1 cellular context compared by ENCODE assay signal in the genomic region with DNA sequence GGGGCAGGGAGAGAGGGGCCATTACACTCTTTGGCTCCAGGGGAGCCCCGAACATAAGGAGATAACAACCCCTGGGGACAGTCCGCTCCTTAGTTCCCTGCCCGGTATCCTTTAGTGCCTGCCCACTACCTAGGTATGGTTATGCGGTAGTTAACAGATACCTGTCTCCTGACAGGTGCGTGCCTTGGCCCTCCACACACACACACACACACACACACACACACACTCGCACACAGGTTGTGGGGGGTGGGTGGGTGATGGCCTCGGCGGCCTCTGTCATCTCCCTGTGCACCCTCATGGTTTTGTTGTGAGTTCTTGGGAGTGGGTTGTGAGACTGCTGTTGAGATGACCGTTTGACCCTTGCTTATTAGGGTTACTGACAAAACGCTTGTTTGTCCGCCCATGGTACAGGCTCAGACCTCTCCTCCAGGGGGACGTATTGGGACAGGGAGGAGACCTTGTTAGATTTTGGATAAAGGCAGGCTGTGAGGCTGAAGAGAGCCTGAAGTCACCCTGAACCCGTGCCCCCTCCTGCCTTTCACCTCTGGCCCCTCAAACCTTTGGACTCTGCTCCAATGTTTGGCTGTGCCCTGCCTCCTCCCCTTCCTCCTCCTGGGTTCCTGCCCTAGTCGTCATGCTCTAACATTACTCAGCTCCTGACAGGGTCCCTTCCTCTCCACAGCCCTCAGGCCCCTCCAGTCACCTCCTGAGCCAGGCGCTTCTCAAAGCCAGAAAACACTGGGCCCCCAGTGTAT.
TF ChIP-seq lines count a peak whose summit lies in the region.

No MANE protein-coding gene starts in this region.

TF ChIP-seq in HepG2, 621 proteins besides CTCF, POLR2A, EP300 and RAD21 (continued from another document):
- TF ChIP-seq, protein P1, sequence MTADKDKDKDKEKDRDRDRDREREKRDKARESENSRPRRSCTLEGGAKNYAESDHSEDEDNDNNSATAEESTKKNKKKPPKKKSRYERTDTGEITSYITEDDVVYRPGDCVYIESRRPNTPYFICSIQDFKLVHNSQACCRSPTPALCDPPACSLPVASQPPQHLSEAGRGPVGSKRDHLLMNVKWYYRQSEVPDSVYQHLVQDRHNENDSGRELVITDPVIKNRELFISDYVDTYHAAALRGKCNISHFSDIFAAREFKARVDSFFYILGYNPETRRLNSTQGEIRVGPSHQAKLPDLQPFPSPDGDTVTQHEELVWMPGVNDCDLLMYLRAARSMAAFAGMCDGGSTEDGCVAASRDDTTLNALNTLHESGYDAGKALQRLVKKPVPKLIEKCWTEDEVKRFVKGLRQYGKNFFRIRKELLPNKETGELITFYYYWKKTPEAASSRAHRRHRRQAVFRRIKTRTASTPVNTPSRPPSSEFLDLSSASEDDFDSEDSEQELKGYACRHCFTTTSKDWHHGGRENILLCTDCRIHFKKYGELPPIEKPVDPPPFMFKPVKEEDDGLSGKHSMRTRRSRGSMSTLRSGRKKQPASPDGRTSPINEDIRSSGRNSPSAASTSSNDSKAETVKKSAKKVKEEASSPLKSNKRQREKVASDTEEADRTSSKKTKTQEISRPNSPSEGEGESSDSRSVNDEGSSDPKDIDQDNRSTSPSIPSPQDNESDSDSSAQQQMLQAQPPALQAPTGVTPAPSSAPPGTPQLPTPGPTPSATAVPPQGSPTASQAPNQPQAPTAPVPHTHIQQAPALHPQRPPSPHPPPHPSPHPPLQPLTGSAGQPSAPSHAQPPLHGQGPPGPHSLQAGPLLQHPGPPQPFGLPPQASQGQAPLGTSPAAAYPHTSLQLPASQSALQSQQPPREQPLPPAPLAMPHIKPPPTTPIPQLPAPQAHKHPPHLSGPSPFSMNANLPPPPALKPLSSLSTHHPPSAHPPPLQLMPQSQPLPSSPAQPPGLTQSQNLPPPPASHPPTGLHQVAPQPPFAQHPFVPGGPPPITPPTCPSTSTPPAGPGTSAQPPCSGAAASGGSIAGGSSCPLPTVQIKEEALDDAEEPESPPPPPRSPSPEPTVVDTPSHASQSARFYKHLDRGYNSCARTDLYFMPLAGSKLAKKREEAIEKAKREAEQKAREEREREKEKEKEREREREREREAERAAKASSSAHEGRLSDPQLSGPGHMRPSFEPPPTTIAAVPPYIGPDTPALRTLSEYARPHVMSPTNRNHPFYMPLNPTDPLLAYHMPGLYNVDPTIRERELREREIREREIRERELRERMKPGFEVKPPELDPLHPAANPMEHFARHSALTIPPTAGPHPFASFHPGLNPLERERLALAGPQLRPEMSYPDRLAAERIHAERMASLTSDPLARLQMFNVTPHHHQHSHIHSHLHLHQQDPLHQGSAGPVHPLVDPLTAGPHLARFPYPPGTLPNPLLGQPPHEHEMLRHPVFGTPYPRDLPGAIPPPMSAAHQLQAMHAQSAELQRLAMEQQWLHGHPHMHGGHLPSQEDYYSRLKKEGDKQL (CRISPR knock-in tag; IDR thresholded peaks at IDR 0.05; ENCODE audit: low read depth): no peak
- TF ChIP-seq ZNF850 (CRISPR knock-in tag; conservative IDR thresholded peaks at IDR 0.05) (no peak), MTF2 (CRISPR knock-in tag; IDR thresholded peaks at IDR 0.05; ENCODE audit: borderline replicate concordance) (no peak), CEBPB (IDR thresholded peaks at IDR 0.05; ENCODE audit: borderline replicate concordance, low read depth, low read length) (no peak), NR2F2 (IDR thresholded peaks at IDR 0.05; ENCODE audit: borderline replicate concordance, low read depth) (peak; percentile 50; the same call in 1 of the 2 replicates), RXRA (CRISPR knock-in tag; IDR thresholded peaks at IDR 0.05) (peak; percentile 39; the same call in 1 of the 2 replicates), HNF4G (IDR thresholded peaks at IDR 0.05; ENCODE audit: borderline replicate concordance, low read depth, low read length) (peak; percentile 84), HNF4G (CRISPR knock-in tag; IDR thresholded peaks at IDR 0.05; ENCODE audit: borderline replicate concordance, low read depth) (peak; percentile 22; the same call in 1 of the 2 replicates), TAF15 (IDR thresholded peaks at IDR 0.05; ENCODE audit: low read depth, low read length, poor library complexity, severe bottlenecking) (no peak), SYNCRIP (IDR thresholded peaks at IDR 0.05; ENCODE audit: insufficient read depth, low read depth, low read length) (no peak), ZNF558 (CRISPR knock-in tag; IDR thresholded peaks at IDR 0.05; ENCODE audit: borderline replicate concordance) (no peak), ZNF589 (CRISPR knock-in tag; conservative IDR thresholded peaks at IDR 0.05) (no peak), ZFAT (CRISPR knock-in tag; conservative IDR thresholded peaks at IDR 0.05) (no peak), ZNF761 (CRISPR knock-in tag; conservative IDR thresholded peaks at IDR 0.05) (no peak), TCF7L2 (IDR thresholded peaks at IDR 0.05; ENCODE audit: low read depth, low read length) (no peak), PRMT3 (CRISPR knock-in tag; IDR thresholded peaks at IDR 0.05; ENCODE audit: borderline replicate concordance, low read depth) (no peak), POGZ (CRISPR knock-in tag; IDR thresholded peaks at IDR 0.05) (no peak), NR2C2 (CRISPR knock-in tag; IDR thresholded peaks at IDR 0.05; ENCODE audit: borderline replicate concordance) (peak; percentile 82), ZNF605 (CRISPR knock-in tag; IDR thresholded peaks at IDR 0.05) (no peak), HHEX (CRISPR knock-in tag; IDR thresholded peaks at IDR 0.05) (no peak), ZNF737 (CRISPR knock-in tag; IDR thresholded peaks at IDR 0.05; ENCODE audit: borderline replicate concordance) (no peak), ZNF746 (CRISPR knock-in tag; IDR thresholded peaks at IDR 0.05) (no peak), NRL (CRISPR knock-in tag; IDR thresholded peaks at IDR 0.05; ENCODE audit: borderline replicate concordance) (no peak), MYC (CRISPR knock-in tag; IDR thresholded peaks at IDR 0.05; ENCODE audit: borderline replicate concordance) (no peak)
- TF ChIP-seq, protein P2, sequence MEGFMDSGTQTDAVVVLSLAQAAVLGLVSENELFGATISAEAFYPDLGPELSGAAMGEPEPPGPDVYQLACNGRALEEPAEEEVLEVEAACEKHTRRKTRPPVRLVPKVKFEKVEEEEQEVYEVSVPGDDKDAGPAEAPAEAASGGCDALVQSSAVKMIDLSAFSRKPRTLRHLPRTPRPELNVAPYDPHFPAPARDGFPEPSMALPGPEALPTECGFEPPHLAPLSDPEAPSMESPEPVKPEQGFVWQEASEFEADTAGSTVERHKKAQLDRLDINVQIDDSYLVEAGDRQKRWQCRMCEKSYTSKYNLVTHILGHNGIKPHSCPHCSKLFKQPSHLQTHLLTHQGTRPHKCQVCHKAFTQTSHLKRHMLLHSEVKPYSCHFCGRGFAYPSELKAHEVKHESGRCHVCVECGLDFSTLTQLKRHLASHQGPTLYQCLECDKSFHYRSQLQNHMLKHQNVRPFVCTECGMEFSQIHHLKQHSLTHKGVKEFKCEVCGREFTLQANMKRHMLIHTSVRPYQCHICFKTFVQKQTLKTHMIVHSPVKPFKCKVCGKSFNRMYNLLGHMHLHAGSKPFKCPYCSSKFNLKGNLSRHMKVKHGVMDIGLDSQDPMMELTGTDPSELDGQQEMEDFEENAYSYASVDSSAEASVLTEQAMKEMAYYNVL (CRISPR knock-in tag; IDR thresholded peaks at IDR 0.05; ENCODE audit: borderline replicate concordance): no peak
- TF ChIP-seq, protein P3, sequence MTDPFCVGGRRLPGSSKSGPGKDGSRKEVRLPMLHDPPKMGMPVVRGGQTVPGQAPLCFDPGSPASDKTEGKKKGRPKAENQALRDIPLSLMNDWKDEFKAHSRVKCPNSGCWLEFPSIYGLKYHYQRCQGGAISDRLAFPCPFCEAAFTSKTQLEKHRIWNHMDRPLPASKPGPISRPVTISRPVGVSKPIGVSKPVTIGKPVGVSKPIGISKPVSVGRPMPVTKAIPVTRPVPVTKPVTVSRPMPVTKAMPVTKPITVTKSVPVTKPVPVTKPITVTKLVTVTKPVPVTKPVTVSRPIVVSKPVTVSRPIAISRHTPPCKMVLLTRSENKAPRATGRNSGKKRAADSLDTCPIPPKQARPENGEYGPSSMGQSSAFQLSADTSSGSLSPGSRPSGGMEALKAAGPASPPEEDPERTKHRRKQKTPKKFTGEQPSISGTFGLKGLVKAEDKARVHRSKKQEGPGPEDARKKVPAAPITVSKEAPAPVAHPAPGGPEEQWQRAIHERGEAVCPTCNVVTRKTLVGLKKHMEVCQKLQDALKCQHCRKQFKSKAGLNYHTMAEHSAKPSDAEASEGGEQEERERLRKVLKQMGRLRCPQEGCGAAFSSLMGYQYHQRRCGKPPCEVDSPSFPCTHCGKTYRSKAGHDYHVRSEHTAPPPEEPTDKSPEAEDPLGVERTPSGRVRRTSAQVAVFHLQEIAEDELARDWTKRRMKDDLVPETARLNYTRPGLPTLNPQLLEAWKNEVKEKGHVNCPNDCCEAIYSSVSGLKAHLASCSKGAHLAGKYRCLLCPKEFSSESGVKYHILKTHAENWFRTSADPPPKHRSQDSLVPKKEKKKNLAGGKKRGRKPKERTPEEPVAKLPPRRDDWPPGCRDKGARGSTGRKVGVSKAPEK (CRISPR knock-in tag; IDR thresholded peaks at IDR 0.05; ENCODE audit: borderline replicate concordance): no peak
- TF ChIP-seq, protein P4, sequence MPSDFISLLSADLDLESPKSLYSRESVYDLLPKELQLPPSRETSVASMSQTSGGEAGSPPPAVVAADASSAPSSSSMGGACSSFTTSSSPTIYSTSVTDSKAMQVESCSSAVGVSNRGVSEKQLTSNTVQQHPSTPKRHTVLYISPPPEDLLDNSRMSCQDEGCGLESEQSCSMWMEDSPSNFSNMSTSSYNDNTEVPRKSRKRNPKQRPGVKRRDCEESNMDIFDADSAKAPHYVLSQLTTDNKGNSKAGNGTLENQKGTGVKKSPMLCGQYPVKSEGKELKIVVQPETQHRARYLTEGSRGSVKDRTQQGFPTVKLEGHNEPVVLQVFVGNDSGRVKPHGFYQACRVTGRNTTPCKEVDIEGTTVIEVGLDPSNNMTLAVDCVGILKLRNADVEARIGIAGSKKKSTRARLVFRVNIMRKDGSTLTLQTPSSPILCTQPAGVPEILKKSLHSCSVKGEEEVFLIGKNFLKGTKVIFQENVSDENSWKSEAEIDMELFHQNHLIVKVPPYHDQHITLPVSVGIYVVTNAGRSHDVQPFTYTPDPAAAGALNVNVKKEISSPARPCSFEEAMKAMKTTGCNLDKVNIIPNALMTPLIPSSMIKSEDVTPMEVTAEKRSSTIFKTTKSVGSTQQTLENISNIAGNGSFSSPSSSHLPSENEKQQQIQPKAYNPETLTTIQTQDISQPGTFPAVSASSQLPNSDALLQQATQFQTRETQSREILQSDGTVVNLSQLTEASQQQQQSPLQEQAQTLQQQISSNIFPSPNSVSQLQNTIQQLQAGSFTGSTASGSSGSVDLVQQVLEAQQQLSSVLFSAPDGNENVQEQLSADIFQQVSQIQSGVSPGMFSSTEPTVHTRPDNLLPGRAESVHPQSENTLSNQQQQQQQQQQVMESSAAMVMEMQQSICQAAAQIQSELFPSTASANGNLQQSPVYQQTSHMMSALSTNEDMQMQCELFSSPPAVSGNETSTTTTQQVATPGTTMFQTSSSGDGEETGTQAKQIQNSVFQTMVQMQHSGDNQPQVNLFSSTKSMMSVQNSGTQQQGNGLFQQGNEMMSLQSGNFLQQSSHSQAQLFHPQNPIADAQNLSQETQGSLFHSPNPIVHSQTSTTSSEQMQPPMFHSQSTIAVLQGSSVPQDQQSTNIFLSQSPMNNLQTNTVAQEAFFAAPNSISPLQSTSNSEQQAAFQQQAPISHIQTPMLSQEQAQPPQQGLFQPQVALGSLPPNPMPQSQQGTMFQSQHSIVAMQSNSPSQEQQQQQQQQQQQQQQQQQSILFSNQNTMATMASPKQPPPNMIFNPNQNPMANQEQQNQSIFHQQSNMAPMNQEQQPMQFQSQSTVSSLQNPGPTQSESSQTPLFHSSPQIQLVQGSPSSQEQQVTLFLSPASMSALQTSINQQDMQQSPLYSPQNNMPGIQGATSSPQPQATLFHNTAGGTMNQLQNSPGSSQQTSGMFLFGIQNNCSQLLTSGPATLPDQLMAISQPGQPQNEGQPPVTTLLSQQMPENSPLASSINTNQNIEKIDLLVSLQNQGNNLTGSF (CRISPR knock-in tag; IDR thresholded peaks at IDR 0.05): no peak
- TF ChIP-seq, protein P5, sequence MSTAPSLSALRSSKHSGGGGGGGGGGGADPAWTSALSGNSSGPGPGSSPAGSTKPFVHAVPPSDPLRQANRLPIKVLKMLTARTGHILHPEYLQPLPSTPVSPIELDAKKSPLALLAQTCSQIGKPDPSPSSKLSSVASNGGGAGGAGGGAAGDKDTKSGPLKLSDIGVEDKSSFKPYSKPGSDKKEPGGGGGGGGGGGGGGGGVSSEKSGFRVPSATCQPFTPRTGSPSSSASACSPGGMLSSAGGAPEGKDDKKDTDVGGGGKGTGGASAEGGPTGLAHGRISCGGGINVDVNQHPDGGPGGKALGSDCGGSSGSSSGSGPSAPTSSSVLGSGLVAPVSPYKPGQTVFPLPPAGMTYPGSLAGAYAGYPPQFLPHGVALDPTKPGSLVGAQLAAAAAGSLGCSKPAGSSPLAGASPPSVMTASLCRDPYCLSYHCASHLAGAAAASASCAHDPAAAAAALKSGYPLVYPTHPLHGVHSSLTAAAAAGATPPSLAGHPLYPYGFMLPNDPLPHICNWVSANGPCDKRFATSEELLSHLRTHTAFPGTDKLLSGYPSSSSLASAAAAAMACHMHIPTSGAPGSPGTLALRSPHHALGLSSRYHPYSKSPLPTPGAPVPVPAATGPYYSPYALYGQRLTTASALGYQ (CRISPR knock-in tag; IDR thresholded peaks at IDR 0.05): no peak
TF ChIP-seq in HepG2: peak in this region for 25.
